In the genomic region with DNA sequence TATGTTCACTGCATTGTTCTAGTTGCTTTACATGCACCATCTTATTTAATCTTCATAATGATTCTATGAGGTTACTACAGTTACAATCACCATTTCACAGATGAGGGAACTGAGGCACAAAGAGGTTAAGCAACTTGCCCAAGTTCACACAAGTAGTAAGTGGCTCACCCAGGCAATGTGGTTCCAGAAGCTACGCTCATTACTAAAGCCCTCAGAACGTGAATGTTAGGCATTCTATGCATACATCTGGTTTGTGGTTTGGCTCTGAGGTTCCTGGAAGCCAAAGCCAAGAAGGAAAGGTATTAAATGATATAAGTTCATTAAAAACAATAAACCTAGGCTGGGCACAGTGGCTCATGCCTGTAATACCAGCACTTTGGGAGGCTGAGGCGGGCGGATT, we compare ENCODE assay signal across 21 cellular contexts. TPM values are rescaled to one million over a fixed set of nuclear protein-coding genes. Genes with fewer than 3 reads are reported as not detected.
DNase-seq lines count a peak whose midpoint lies in the region; ATAC-seq, FAIRE-seq and TF ChIP-seq lines count a peak whose summit lies in the region.
"Had no signal": no experiment of that assay in that cellular context is flagged by ENCODE, and none has a peak within 500 bp of the region (broad histone marks: within the 10 kb centered on the region; RNA-seq: fewer than 3 reads in every experiment).

No MANE protein-coding gene starts in this region.

- H3K4me1 ChIP-seq in small intestine (ENCODE audit: control insufficient read depth in 2 of 2, insufficient read depth in 1 of 2, low read depth in 1 of 2, low read length in 1 of 2) = no peaks in the 10 kb centered on the region
- H3K4me1 ChIP-seq: BLaER1, tibial artery had no signal

- FAIRE-seq in bronchial epithelial cell (lab: Jason Lieb, UNC) (no peak), small intestine (lab: Jason Lieb, UNC) (no peak)

- H3K27ac ChIP-seq in small intestine (ENCODE audit: low read depth in 1 of 2, low read length in 1 of 2) = no peak overlapping the region
- H3K27ac ChIP-seq: BLaER1, tibial artery had no signal

- no peak for TF ChIP-seq CTCF in AG09309 (IDR thresholded peaks at IDR 0.05; ENCODE audit: control insufficient read depth, insufficient read depth, low read depth, low read length, missing control alignments)
- no peak for TF ChIP-seq CTCF in bronchial epithelial cell (IDR thresholded peaks at IDR 0.05; ENCODE audit: insufficient read depth, low read length, severe bottlenecking)

- 79 to 86% (median 81%) methylated on average over 4 of the region's 4 CpGs for WGBS in small intestine, 3 donors

- H3K4me3 ChIP-seq in AG09309 (ENCODE audit: control insufficient read depth, low read depth, low read length) = no peak overlapping the region
- H3K4me3 ChIP-seq in bronchial epithelial cell (ENCODE audit: low read depth, low read length) = no peak overlapping the region
- no peak overlapping the region for H3K4me3 ChIP-seq in small intestine (ENCODE audit: low read depth in 1 of 2, low read length in 2 of 2)
- H3K4me3 ChIP-seq: BLaER1, tibial artery had no signal

- H3K9me3 ChIP-seq in small intestine (ENCODE audit: control insufficient read depth, low read depth) = no peaks in the 10 kb centered on the region
- H3K9me3 ChIP-seq: BLaER1, tibial artery had no signal

- TF ChIP-seq POLR2A in GM18505 (IDR thresholded peaks at IDR 0.05; ENCODE audit: borderline replicate concordance, extremely low read depth, insufficient read depth, insufficient read length) = no peak

- peak; percentile 70 for DNase-seq in AG09309 (ENCODE audit: low read depth)
- DNase-seq in HS-5 (ENCODE audit: low read depth) = peak; percentile 39
- DNase-seq in bronchial epithelial cell (ENCODE audit: low read depth) = peak; percentile 22
- DNase-seq in kidney tubule cell (ENCODE audit: low spot score) = peak; percentile 21
- no peak for DNase-seq in small intestine
- no peak for DNase-seq in NCI-H187 treated with DMSO at 0.1 percent for 48 hours (lab: John Stamatoyannopoulos, UW)
- no peak for DNase-seq in activated effector memory CD4-positive, alpha-beta T cell treated with Interleukin-2 at 50 U/mL for 16 hours
- DNase-seq: activated CD4-positive, alpha-beta T cell treated with anti-CD3 and anti-CD28 coated beads for 48 hours; activated naive CD8-positive, alpha-beta T cell treated with anti-CD3 and anti-CD28 coated beads for 36 hours; activated T-cell treated with anti-CD3 and anti-CD28 coated beads, Interleukin-2, amount 50 U/mL, for 1 hour; cortex of kidney; NCI-H1105; right cardiac atrium; Right ventricle myocardium superior; stimulated activated CD4-positive, alpha-beta T cell treated with anti-CD3 and anti-CD28 coated beads, Interleukin-2, amount 100 ng/mL, for 48 hours; tibial artery had no signal

- no peak for ATAC-seq in GM18505 (IDR thresholded peaks at IDR 0.05; ENCODE audit: unreplicated experiment)
- ATAC-seq: esophagus mucosa, right cardiac atrium had no signal

- H3K27me3 ChIP-seq in bronchial epithelial cell (ENCODE audit: control insufficient read depth, insufficient read depth, low read length) = no peaks in the 10 kb centered on the region
- H3K27me3 ChIP-seq in small intestine (ENCODE audit: control insufficient read depth in 2 of 2, insufficient read depth in 2 of 2, low read length in 2 of 2) = peaks cover 0 to 3% of the 10 kb centered on the region in 2 donors
- H3K27me3 ChIP-seq: BLaER1 had no signal

- no peaks in the 10 kb centered on the region for H3K36me3 ChIP-seq in bronchial epithelial cell (ENCODE audit: control insufficient read depth, insufficient read depth, low read length)
- H3K36me3 ChIP-seq in small intestine (ENCODE audit: control insufficient read depth in 2 of 2, insufficient read depth in 2 of 2, low read length in 2 of 2) = no peaks in the 10 kb centered on the region
- H3K36me3 ChIP-seq: BLaER1, tibial artery had no signal

RNA-seq across cellular contexts. Expression of gene VRTN, which starts 14.4 kb away (rescaled TPM):
- total RNA-seq in bronchial epithelial cell = not detected in 2 replicates
- polyA plus RNA-seq in small intestine = under 1 TPM in 1 of 3 donors, not detected in 2; 0.85 TPM
- total RNA-seq: activated naive CD8-positive, alpha-beta T cell treated with anti-CD3 and anti-CD28 coated beads for 36 hours; esophagus mucosa; lung microvascular endothelial cell; neural crest cell; right cardiac atrium; Right ventricle myocardium superior had no signal
- polyA plus RNA-seq: right cardiac atrium had no signal

RNA-seq across cellular contexts. Expression of gene ABCD4, which starts 31.2 kb away (rescaled TPM):
- 13.2 and 14.0 TPM in 2 replicates for total RNA-seq in bronchial epithelial cell
- 10 to 100 TPM; 31.1 to 58.8 (median 44.5) TPM for polyA plus RNA-seq in small intestine

Comparison
In these comparisons a context has a peak if more than half of its experiments do, and no peak if none do; other contexts are left out.
1. DNase-seq: peak in AG09309 (single experiment), HS-5 (single experiment), bronchial epithelial cell (single experiment) and kidney tubule cell (single experiment); none in small intestine (single experiment), NCI-H187 treated with DMSO at 0.1 percent for 48 hours (single experiment) and activated effector memory CD4-positive, alpha-beta T cell treated with Interleukin-2 at 50 U/mL for 16 hours (single experiment).